ENCODE assay signal across 1 cellular context in the genomic region with DNA sequence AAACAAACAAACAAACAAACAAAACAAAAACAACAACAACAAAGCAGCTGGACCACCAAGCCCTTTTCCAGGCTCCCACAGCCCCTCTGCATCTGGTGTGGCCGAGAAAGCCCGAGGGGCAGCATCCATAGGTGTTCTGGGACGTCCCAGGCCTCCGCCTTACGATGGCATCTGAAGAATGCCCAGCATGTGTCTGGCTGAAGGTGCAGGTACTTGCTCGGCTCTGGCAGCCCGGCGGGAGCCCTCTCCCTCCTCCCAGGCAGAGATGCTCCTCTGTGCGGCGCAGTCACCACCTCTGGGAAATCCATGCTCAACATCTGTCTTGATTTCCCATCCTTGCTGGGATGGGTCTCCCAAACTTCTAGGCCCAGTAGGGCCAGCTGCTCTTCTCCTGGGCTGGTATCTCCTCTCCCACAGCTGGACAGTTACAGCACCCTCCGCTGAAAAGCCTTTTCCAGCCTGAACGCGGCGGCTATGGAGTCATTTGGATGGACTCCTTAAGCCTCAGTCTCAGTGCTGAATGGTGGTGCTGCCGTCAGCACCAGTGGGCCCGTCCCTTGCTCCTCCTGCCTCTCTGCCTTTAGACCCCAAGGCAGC.
TF ChIP-seq lines count a peak whose summit lies in the region.

No MANE protein-coding gene starts in this region.

TF ChIP-seq in GM23338, 12 proteins besides CTCF, POLR2A, EP300 and RAD21 (continued from another document):
- TF ChIP-seq, protein P1, sequence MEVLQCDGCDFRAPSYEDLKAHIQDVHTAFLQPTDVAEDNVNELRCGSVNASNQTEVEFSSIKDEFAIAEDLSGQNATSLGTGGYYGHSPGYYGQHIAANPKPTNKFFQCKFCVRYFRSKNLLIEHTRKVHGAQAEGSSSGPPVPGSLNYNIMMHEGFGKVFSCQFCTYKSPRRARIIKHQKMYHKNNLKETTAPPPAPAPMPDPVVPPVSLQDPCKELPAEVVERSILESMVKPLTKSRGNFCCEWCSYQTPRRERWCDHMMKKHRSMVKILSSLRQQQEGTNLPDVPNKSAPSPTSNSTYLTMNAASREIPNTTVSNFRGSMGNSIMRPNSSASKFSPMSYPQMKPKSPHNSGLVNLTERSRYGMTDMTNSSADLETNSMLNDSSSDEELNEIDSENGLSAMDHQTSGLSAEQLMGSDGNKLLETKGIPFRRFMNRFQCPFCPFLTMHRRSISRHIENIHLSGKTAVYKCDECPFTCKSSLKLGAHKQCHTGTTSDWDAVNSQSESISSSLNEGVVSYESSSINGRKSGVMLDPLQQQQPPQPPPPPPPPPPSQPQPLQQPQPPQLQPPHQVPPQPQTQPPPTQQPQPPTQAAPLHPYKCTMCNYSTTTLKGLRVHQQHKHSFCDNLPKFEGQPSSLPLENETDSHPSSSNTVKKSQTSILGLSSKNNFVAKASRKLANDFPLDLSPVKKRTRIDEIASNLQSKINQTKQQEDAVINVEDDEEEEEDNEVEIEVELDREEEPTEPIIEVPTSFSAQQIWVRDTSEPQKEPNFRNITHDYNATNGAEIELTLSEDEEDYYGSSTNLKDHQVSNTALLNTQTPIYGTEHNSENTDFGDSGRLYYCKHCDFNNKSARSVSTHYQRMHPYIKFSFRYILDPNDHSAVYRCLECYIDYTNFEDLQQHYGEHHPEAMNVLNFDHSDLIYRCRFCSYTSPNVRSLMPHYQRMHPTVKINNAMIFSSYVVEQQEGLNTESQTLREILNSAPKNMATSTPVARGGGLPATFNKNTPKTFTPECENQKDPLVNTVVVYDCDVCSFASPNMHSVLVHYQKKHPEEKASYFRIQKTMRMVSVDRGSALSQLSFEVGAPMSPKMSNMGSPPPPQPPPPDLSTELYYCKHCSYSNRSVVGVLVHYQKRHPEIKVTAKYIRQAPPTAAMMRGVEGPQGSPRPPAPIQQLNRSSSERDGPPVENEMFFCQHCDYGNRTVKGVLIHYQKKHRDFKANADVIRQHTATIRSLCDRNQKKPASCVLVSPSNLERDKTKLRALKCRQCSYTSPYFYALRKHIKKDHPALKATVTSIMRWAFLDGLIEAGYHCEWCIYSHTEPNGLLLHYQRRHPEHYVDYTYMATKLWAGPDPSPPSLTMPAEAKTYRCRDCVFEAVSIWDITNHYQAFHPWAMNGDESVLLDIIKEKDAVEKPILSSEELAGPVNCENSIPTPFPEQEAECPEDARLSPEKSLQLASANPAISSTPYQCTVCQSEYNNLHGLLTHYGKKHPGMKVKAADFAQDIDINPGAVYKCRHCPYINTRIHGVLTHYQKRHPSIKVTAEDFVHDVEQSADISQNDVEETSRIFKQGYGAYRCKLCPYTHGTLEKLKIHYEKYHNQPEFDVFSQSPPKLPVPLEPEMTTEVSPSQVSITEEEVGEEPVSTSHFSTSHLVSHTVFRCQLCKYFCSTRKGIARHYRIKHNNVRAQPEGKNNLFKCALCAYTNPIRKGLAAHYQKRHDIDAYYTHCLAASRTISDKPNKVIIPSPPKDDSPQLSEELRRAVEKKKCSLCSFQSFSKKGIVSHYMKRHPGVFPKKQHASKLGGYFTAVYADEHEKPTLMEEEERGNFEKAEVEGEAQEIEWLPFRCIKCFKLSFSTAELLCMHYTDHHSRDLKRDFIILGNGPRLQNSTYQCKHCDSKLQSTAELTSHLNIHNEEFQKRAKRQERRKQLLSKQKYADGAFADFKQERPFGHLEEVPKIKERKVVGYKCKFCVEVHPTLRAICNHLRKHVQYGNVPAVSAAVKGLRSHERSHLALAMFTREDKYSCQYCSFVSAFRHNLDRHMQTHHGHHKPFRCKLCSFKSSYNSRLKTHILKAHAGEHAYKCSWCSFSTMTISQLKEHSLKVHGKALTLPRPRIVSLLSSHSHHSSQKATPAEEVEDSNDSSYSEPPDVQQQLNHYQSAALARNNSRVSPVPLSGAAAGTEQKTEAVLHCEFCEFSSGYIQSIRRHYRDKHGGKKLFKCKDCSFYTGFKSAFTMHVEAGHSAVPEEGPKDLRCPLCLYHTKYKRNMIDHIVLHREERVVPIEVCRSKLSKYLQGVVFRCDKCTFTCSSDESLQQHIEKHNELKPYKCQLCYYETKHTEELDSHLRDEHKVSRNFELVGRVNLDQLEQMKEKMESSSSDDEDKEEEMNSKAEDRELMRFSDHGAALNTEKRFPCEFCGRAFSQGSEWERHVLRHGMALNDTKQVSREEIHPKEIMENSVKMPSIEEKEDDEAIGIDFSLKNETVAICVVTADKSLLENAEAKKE (CRISPR knock-in tag; IDR thresholded peaks at IDR 0.05), result no peak
- TF ChIP-seq, protein P2, sequence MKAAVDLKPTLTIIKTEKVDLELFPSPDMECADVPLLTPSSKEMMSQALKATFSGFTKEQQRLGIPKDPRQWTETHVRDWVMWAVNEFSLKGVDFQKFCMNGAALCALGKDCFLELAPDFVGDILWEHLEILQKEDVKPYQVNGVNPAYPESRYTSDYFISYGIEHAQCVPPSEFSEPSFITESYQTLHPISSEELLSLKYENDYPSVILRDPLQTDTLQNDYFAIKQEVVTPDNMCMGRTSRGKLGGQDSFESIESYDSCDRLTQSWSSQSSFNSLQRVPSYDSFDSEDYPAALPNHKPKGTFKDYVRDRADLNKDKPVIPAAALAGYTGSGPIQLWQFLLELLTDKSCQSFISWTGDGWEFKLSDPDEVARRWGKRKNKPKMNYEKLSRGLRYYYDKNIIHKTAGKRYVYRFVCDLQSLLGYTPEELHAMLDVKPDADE (IDR thresholded peaks at IDR 0.05), result no peak
- TF ChIP-seq ZNF114 (CRISPR knock-in tag; IDR thresholded peaks at IDR 0.05) (no peak), EZH2 (IDR thresholded peaks at IDR 0.05; ENCODE audit: low read depth, unreplicated experiment) (no peak)
